ENCODE assay signal across 8 cellular contexts in genomic region chr6:33770833-33771341, GRCh38. TPM values are rescaled to one million over a fixed set of nuclear protein-coding genes. Genes with fewer than 3 reads are reported as not detected.
DNase-seq lines count a peak whose midpoint lies in the region; ATAC-seq and TF ChIP-seq lines count a peak whose summit lies in the region.

No MANE protein-coding gene starts in this region.

- H3K36me3 ChIP-seq in HUES48 (ENCODE audit: control insufficient read depth, insufficient read depth, low read length) (peaks cover 34% of the 10 kb centered on the region), brain microvascular endothelial cell (replicated peaks) (peaks cover 21% of the 10 kb centered on the region), liver (ENCODE audit: control insufficient read depth in 4 of 4, insufficient read depth in 3 of 4, low read depth in 1 of 4, low read length in 3 of 4) (peaks cover 5 to 30% (median 14%) of the 10 kb centered on the region in 4 donors), subcutaneous abdominal adipose tissue (ENCODE audit: control insufficient read depth in 5 of 5, insufficient read depth in 5 of 5, low read length in 5 of 5) (peaks cover 0 to 36% (median 33%) of the 10 kb centered on the region in 5 donors)

- H3K9ac ChIP-seq in HUES48 (ENCODE audit: low read depth, low read length) (no peak overlapping the region), liver (ENCODE audit: low read depth in 1 of 2, low read length in 2 of 2) (no peak overlapping the region), subcutaneous abdominal adipose tissue (ENCODE audit: low read length in 5 of 5) (peak overlapping the region in 2 of 5 donors; percentile 8 to 34)

- H3K9me3 ChIP-seq in HUES48 (ENCODE audit: control insufficient read depth, insufficient read depth, low read length) = no peaks in the 10 kb centered on the region
- no peaks in the 10 kb centered on the region for H3K9me3 ChIP-seq in liver (ENCODE audit: control insufficient read depth in 4 of 4, low read length in 3 of 4)
- H3K9me3 ChIP-seq in subcutaneous abdominal adipose tissue (ENCODE audit: control insufficient read depth in 5 of 5, low read length in 5 of 5) = peaks cover 0 to 5% (median 0%) of the 10 kb centered on the region in 5 donors

- TF ChIP-seq CTCF in brain microvascular endothelial cell (IDR thresholded peaks at IDR 0.05; ENCODE audit: low read depth, low read length, missing control alignments) (no peak), liver (IDR thresholded peaks at IDR 0.05; ENCODE audit: low read depth, low read length, missing input control) (no peak)

- H3K27ac ChIP-seq in HUES48 (ENCODE audit: low read depth, low read length) = peak overlapping the region; percentile 81
- peak overlapping the region; percentile 79 for H3K27ac ChIP-seq in brain microvascular endothelial cell
- H3K27ac ChIP-seq in liver (ENCODE audit: low read depth in 1 of 2, low read length in 2 of 2) = peak overlapping the region; percentile 12 to 22
- H3K27ac ChIP-seq in subcutaneous abdominal adipose tissue (ENCODE audit: low read depth, low read length) = peak overlapping the region; percentile 27

- DNase-seq in brain microvascular endothelial cell (no peak), NCI-H146 treated with DMSO at 0.1 percent for 48 hours (lab: John Stamatoyannopoulos, UW; ENCODE audit: unreplicated experiment) (no peak)

- TF ChIP-seq RAD21 in liver (IDR thresholded peaks at IDR 0.05) = no peak

- in situ Hi-C loops in brain microvascular endothelial cell (cut with HindIII; ENCODE audit: low pct_ligation_motif_present, low sequenced_read_pairs) = loop anchor here (25.0 kb wide), 1 partner anchor 366 kb away; the partner anchor contains the start of gene GRM4

- WGBS in liver = 45% methylated on average over 7 of the region's 7 CpGs

- ATAC-seq in GM18870 (IDR thresholded peaks at IDR 0.05; ENCODE audit: unreplicated experiment) = no peak
- ATAC-seq in GM18861 (IDR thresholded peaks at IDR 0.05; ENCODE audit: unreplicated experiment) = no peak
- no peak for ATAC-seq in HG03196 (IDR thresholded peaks at IDR 0.05; ENCODE audit: unreplicated experiment)

- H3K4me1 ChIP-seq in HUES48 (ENCODE audit: control insufficient read depth, insufficient read depth, low read length) (peaks cover 33% of the 10 kb centered on the region), liver (ENCODE audit: control insufficient read depth in 4 of 4, insufficient read depth in 4 of 4, low read length in 3 of 4) (peaks cover 0 to 11% (median 5%) of the 10 kb centered on the region in 4 donors), subcutaneous abdominal adipose tissue (ENCODE audit: control insufficient read depth in 5 of 5, insufficient read depth in 5 of 5, low read length in 5 of 5) (peaks cover 2 to 47% (median 31%) of the 10 kb centered on the region in 5 donors)

- H3K27me3 ChIP-seq in HUES48 (ENCODE audit: control insufficient read depth, insufficient read depth, low read length) (no peaks in the 10 kb centered on the region), brain microvascular endothelial cell (replicated peaks) (no peaks in the 10 kb centered on the region), liver (ENCODE audit: control insufficient read depth in 4 of 4, insufficient read depth in 4 of 4, low read length in 3 of 4) (no peaks in the 10 kb centered on the region), subcutaneous abdominal adipose tissue (ENCODE audit: control insufficient read depth in 5 of 5, insufficient read depth in 4 of 5, low read length in 5 of 5) (peaks cover 0 to 3% (median 0%) of the 10 kb centered on the region in 5 donors)

- H3K4me3 ChIP-seq in HUES48 (ENCODE audit: low read depth, low read length) (no peak overlapping the region), brain microvascular endothelial cell (ENCODE audit: low read depth, low read length) (no peak overlapping the region), liver (ENCODE audit: low read depth in 1 of 3, low read length in 3 of 3) (no peak overlapping the region), subcutaneous abdominal adipose tissue (ENCODE audit: low read depth in 1 of 5, low read length in 5 of 5) (no peak overlapping the region)

TF ChIP-seq in liver, 16 proteins besides CTCF, POLR2A, EP300 and RAD21:
- TF ChIP-seq GABPA (IDR thresholded peaks at IDR 0.05 in 1 of 2, conservative IDR thresholded peaks at IDR 0.05 in 1 of 2) (no peak), YY1 (IDR thresholded peaks at IDR 0.05) (no peak), JUND (IDR thresholded peaks at IDR 0.05) (no peak), FOXA2 (IDR thresholded peaks at IDR 0.05) (no peak), HNF4A (conservative IDR thresholded peaks at IDR 0.05) (no peak), ZBTB33 (IDR thresholded peaks at IDR 0.05) (no peak), FOXA1 (IDR thresholded peaks at IDR 0.05) (no peak), SP1 (IDR thresholded peaks at IDR 0.05) (no peak), REST (IDR thresholded peaks at IDR 0.05) (no peak), MAX (IDR thresholded peaks at IDR 0.05) (no peak), RXRA (IDR thresholded peaks at IDR 0.05) (no peak), EGR1 (IDR thresholded peaks at IDR 0.05; ENCODE audit: low read depth in 2 of 2) (no peak), TAF1 (conservative IDR thresholded peaks at IDR 0.05) (no peak), HNF4G (IDR thresholded peaks at IDR 0.05) (no peak)

RNA-seq across cellular contexts. Expression of gene LEMD2, which starts 18.0 kb away (rescaled TPM):
- total RNA-seq in liver = 10 to 100 TPM; 14.2 to 23.1 TPM
- 10 to 100 TPM in 1 of 2 donors, 1 to 10 TPM in 1; 6.5 to 19.0 TPM for polyA plus RNA-seq in liver

RNA-seq across cellular contexts. Expression of gene IP6K3, which starts 24.2 kb away (rescaled TPM):
- total RNA-seq in liver = 10 to 100 TPM in 1 of 2 donors, 1 to 10 TPM in 1; 7.0 to 12.9 TPM
- polyA plus RNA-seq in liver = 1 to 10 TPM; 1.5 to 6.4 TPM

RNA-seq across cellular contexts. Expression of gene MLN, which starts 32.9 kb away (rescaled TPM):
- total RNA-seq in liver = not detected
- polyA plus RNA-seq in liver = not detected

RNA-seq across cellular contexts. Expression of gene UQCC2, which starts 59.4 kb away (rescaled TPM):
- 1 to 10 TPM; 6.8 to 8.3 TPM for total RNA-seq in liver
- 10 to 100 TPM; 36.5 to 75.9 TPM for polyA plus RNA-seq in liver

Comparison
In these comparisons a context has a peak if more than half of its experiments do, and no peak if none do; other contexts are left out.
1. H3K27ac ChIP-seq: peak in every context shown above with its lines; median percentile 81 in HUES48; 79 in brain microvascular endothelial cell; 27 in subcutaneous abdominal adipose tissue; 17 in liver.